ENCODE assay signal across 26 cellular contexts in genomic region chrX:77009691-77010090, GRCh38.
DNase-seq lines count a peak whose midpoint lies in the region; ATAC-seq, FAIRE-seq and TF ChIP-seq lines count a peak whose summit lies in the region.
"Had no signal": no experiment of that assay in that cellular context is flagged by ENCODE, and none has a peak within 500 bp of the region (broad histone marks: within the 10 kb centered on the region; RNA-seq: fewer than 3 reads in every experiment).

No MANE protein-coding gene starts in this region.

- no peak overlapping the region for H2AFZ ChIP-seq in astrocyte (ENCODE audit: low read depth, low read length)

- H4K20me1 ChIP-seq in astrocyte (ENCODE audit: insufficient read depth, low read length) = no peaks in the 10 kb centered on the region

- DNase-seq in M059J (ENCODE audit: low read depth) (peak; percentile 41), astrocyte (ENCODE audit: low read depth) (peak; percentile 79), fibroblast of the conjunctiva (ENCODE audit: low read depth) (peak; percentile 10), thoracic aorta (ENCODE audit: low spot score) (peak; percentile 29), osteocyte (ENCODE audit: extremely low spot score, unreplicated experiment) (no peak), NCI-H1092 treated with DMSO at 0.1 percent for 48 hours (lab: John Stamatoyannopoulos, UW) (no peak)
- DNase-seq: activated B cell treated with CpG ODN at 0.5 μM for 24 hours; activated CD4-positive, alpha-beta memory T cell treated with anti-CD3 and anti-CD28 coated beads for 36 hours; activated effector memory CD4-positive, alpha-beta T cell treated with anti-CD3 and anti-CD28 coated beads, Interleukin-2, amount 50 U/mL, for 16 hours; activated naive CD8-positive, alpha-beta T cell treated with anti-CD3 and anti-CD28 coated beads, Interleukin-2, amount 50 U/mL, for 24 hours; central memory CD4-positive, alpha-beta T cell; DMS79 treated with DMSO at 0.1 percent for 48 hours; dorsolateral prefrontal cortex; hypothalamus; kidney; NCI-H1417 treated with DMSO at 0.1 percent for 48 hours; NCI-H524; stimulated activated CD4-positive, alpha-beta T cell treated with anti-CD3 and anti-CD28 coated beads, Interleukin-4, amount 100 ng/mL, for 24 hours; stimulated activated naive CD8-positive, alpha-beta T cell treated with anti-CD3 and anti-CD28 coated beads, Interleukin-15, Interleukin-2, amounts not matched to agents 100 U/mL and 50 U/mL, for 24 hours; T-helper 9 cell; transverse colon had no signal

- FAIRE-seq in astrocyte (lab: Jason Lieb, UNC) = peak; percentile 96
- FAIRE-seq: endothelial cell of umbilical vein, frontal cortex had no signal

- H3K36me3 Mint-ChIP-seq in astrocyte (ENCODE audit: low read depth, unreplicated experiment) = no peaks in the 10 kb centered on the region
- H3K36me3 Mint-ChIP-seq in osteocyte (ENCODE audit: unreplicated experiment) = no peaks in the 10 kb centered on the region
- H3K36me3 Mint-ChIP-seq: activated CD4-positive, alpha-beta memory T cell treated with anti-CD3 and anti-CD28 coated beads for 36 hours had no signal

- no peak for ATAC-seq in thoracic aorta (ENCODE audit: insufficient number of reproducible peaks, low FRiP score, low read depth)
- no peak for ATAC-seq in GM21360 (IDR thresholded peaks at IDR 0.05; ENCODE audit: unreplicated experiment)
- no peak for ATAC-seq in GM18505 (IDR thresholded peaks at IDR 0.05; ENCODE audit: unreplicated experiment)
- ATAC-seq: activated naive CD8-positive, alpha-beta T cell treated with anti-CD3 and anti-CD28 coated beads, Interleukin-2, amount 50 U/mL, for 24 hours; stimulated activated naive CD8-positive, alpha-beta T cell treated with anti-CD3 and anti-CD28 coated beads, Interleukin-15, Interleukin-2, amounts not matched to agents 100 U/mL and 50 U/mL, for 24 hours had no signal

- no peaks in the 10 kb centered on the region for H3K4me1 ChIP-seq in astrocyte (ENCODE audit: insufficient read depth, low read length)
- peaks cover 0 to 5% of the 10 kb centered on the region in 2 donors for H3K4me1 ChIP-seq in thoracic aorta (ENCODE audit: control insufficient read depth in 1 of 2, low read depth in 2 of 2)
- H3K4me1 ChIP-seq: transverse colon had no signal

- H3K27me3 Mint-ChIP-seq in astrocyte (ENCODE audit: low read depth, unreplicated experiment) (no peaks in the 10 kb centered on the region), osteocyte (ENCODE audit: unreplicated experiment) (no peaks in the 10 kb centered on the region)
- H3K27me3 Mint-ChIP-seq: activated B cell treated with CpG ODN at 0.5 μM for 24 hours; activated CD4-positive, alpha-beta memory T cell treated with anti-CD3 and anti-CD28 coated beads for 36 hours had no signal

- H3K27me3 ChIP-seq in astrocyte (ENCODE audit: insufficient read depth, low read length) (no peaks in the 10 kb centered on the region), thoracic aorta (replicated peaks; ENCODE audit: insufficient read depth) (no peaks in the 10 kb centered on the region)
- H3K27me3 ChIP-seq: transverse colon had no signal

- no peak for TF ChIP-seq POLR2A in GM18505 (IDR thresholded peaks at IDR 0.05; ENCODE audit: borderline replicate concordance, extremely low read depth, insufficient read depth, insufficient read length)

- H3K27ac ChIP-seq in astrocyte (ENCODE audit: low read depth, low read length) (peak overlapping the region; percentile 41), thoracic aorta (peak overlapping the region in 1 of 2 donors; percentile 35)
- H3K27ac ChIP-seq: dorsolateral prefrontal cortex, transverse colon had no signal

- H3K4me2 ChIP-seq in astrocyte (ENCODE audit: low read length) = peak overlapping the region; percentile 44

- H3K9me3 ChIP-seq in astrocyte (ENCODE audit: insufficient read depth, low read depth, low read length) (no peaks in the 10 kb centered on the region), thoracic aorta (no peaks in the 10 kb centered on the region)
- H3K9me3 ChIP-seq: transverse colon had no signal

- TF ChIP-seq CTCF in astrocyte (IDR thresholded peaks at IDR 0.05; ENCODE audit: insufficient read depth, low read depth, low read length) = no peak
- TF ChIP-seq CTCF in thoracic aorta (IDR thresholded peaks at IDR 0.05) = no peak
- TF ChIP-seq CTCF in osteocyte (IDR thresholded peaks at IDR 0.05) = no peak

- H3K27ac Mint-ChIP-seq in astrocyte (ENCODE audit: unreplicated experiment) (no peak overlapping the region), osteocyte (ENCODE audit: unreplicated experiment) (no peak overlapping the region)
- H3K27ac Mint-ChIP-seq: activated B cell treated with CpG ODN at 0.5 μM for 24 hours; activated CD4-positive, alpha-beta memory T cell treated with anti-CD3 and anti-CD28 coated beads for 36 hours; activated naive CD8-positive, alpha-beta T cell treated with anti-CD3 and anti-CD28 coated beads, Interleukin-2, amount 50 U/mL, for 24 hours had no signal

- no peaks in the 10 kb centered on the region for H3K4me1 Mint-ChIP-seq in astrocyte (ENCODE audit: low read depth, unreplicated experiment)
- H3K4me1 Mint-ChIP-seq in osteocyte (ENCODE audit: unreplicated experiment) = no peaks in the 10 kb centered on the region
- H3K4me1 Mint-ChIP-seq: activated B cell treated with CpG ODN at 0.5 μM for 24 hours had no signal

- H3K4me3 Mint-ChIP-seq in astrocyte (ENCODE audit: unreplicated experiment) (no peak overlapping the region), osteocyte (ENCODE audit: unreplicated experiment) (no peak overlapping the region)
- H3K4me3 Mint-ChIP-seq: activated B cell treated with CpG ODN at 0.5 μM for 24 hours; activated CD4-positive, alpha-beta memory T cell treated with anti-CD3 and anti-CD28 coated beads for 36 hours; activated naive CD8-positive, alpha-beta T cell treated with anti-CD3 and anti-CD28 coated beads, Interleukin-2, amount 50 U/mL, for 24 hours had no signal

- no peaks in the 10 kb centered on the region for H3K36me3 ChIP-seq in astrocyte (ENCODE audit: insufficient read depth, low read length)
- H3K36me3 ChIP-seq in thoracic aorta = no peaks in the 10 kb centered on the region
- H3K36me3 ChIP-seq: transverse colon had no signal

- H3K9me3 Mint-ChIP-seq in astrocyte (ENCODE audit: unreplicated experiment) (no peaks in the 10 kb centered on the region), osteocyte (ENCODE audit: unreplicated experiment) (peaks cover 22% of the 10 kb centered on the region)
- H3K9me3 Mint-ChIP-seq: activated B cell treated with CpG ODN at 0.5 μM for 24 hours; activated CD4-positive, alpha-beta memory T cell treated with anti-CD3 and anti-CD28 coated beads for 36 hours; activated naive CD8-positive, alpha-beta T cell treated with anti-CD3 and anti-CD28 coated beads, Interleukin-2, amount 50 U/mL, for 24 hours had no signal

- H3K9ac ChIP-seq in astrocyte (ENCODE audit: low read length) = no peak overlapping the region

- no peaks in the 10 kb centered on the region for H3K79me2 ChIP-seq in astrocyte (ENCODE audit: insufficient read depth, low read length)

- H3K4me3 ChIP-seq in astrocyte (ENCODE audit: insufficient read depth, low read depth, low read length) = no peak overlapping the region
- H3K4me3 ChIP-seq in thoracic aorta = no peak overlapping the region
- H3K4me3 ChIP-seq: dorsolateral prefrontal cortex, lung, transverse colon had no signal

Comparison
In these comparisons a context has a peak if more than half of its experiments do, and no peak if none do; other contexts are left out.
1. DNase-seq: peak in M059J (single experiment), astrocyte (single experiment), fibroblast of the conjunctiva (single experiment) and thoracic aorta (single experiment); none in osteocyte (single experiment) and NCI-H1092 treated with DMSO at 0.1 percent for 48 hours (single experiment).